ENCODE assay signal across 8 cellular contexts in genomic region chr6:3742426-3743344, GRCh38. TPM values are rescaled to one million over a fixed set of nuclear protein-coding genes. Genes with fewer than 3 reads are reported as not detected.
DNase-seq lines count a peak whose midpoint lies in the region; ATAC-seq, FAIRE-seq and TF ChIP-seq lines count a peak whose summit lies in the region.

No MANE protein-coding gene starts in this region.

- POLR2A ChIA-PET in A549 (lab: Yijun Ruan, JAX), result no interaction called here

- no peak for TF ChIP-seq EP300 in A549 (IDR thresholded peaks at IDR 0.05)

- peak; percentile 78 for TF ChIP-seq CTCF in A549 (IDR thresholded peaks at IDR 0.05)

- no peaks in the 10 kb centered on the region for H3K9me3 ChIP-seq in A549

- H3K4me3 ChIP-seq in A549, result no peak overlapping the region

- FAIRE-seq in A549 (lab: Jason Lieb, UNC), result no peak

- peak overlapping the region; percentile 64 for H3K4me2 ChIP-seq in A549

- TF ChIP-seq RAD21 in A549 (conservative IDR thresholded peaks at IDR 0.05 in 1 of 2, IDR thresholded peaks at IDR 0.05 in 1 of 2), result peak; percentile 94

- CTCF ChIA-PET in A549 (lab: Yijun Ruan, JAX), result interaction anchor here (0.7 to 8.7 kb wide), 38 partner anchors 10 to 463 kb away, joined by 3 to 96 read pairs (median 5); partner anchors contain the start of gene FAM50B

- peak overlapping the region; percentile 59 to 74; a peak in 5 of 6 replicates for H3K27ac ChIP-seq in A549

- 39% methylated on average over 33 of the region's 37 CpGs for WGBS in A549 (ENCODE audit: missing lambda C conversion rate)

- no peak for TF ChIP-seq POLR2A in A549 (IDR thresholded peaks at IDR 0.05; ENCODE audit: low read length)
- peak; percentile 27 for TF ChIP-seq POLR2A in GM18505 (IDR thresholded peaks at IDR 0.05; ENCODE audit: borderline replicate concordance, extremely low read depth, insufficient read depth, insufficient read length)

- peak; percentile 80 to 87 for ATAC-seq in A549
- ATAC-seq in GM18505 (IDR thresholded peaks at IDR 0.05; ENCODE audit: unreplicated experiment), result no peak
- peak; percentile 55 for ATAC-seq in HG03108 (IDR thresholded peaks at IDR 0.05; ENCODE audit: unreplicated experiment)

- DNase-seq in A549 (ENCODE audit: low read depth in 1 of 2, low spot score in 1 of 2) (peak; percentile 47 to 73), NCI-H748 treated with DMSO at 0.1 percent for 48 hours (lab: John Stamatoyannopoulos, UW) (peak; percentile 70), dermis blood vessel endothelial cell (peak; percentile 89), lung microvascular endothelial cell (ENCODE audit: low read depth in 2 of 2) (peak; percentile 85 to 90)
- DNase-seq in activated CD4-positive, alpha-beta T cell treated with anti-CD3 and anti-CD28 coated beads, Interleukin-2, amount 50 U/mL, for 24 hours (ENCODE audit: low read depth in 1 of 2, low spot score in 1 of 2), result peak; percentile 89 to 94
- DNase-seq in stimulated activated CD4-positive, alpha-beta T cell treated with anti-CD3 and anti-CD28 coated beads, TNF-alpha, amount 100 ng/mL, for 4 hours (ENCODE audit: low read depth in 3 of 3), result peak; percentile 75 to 93 (median 88)

- peaks cover 20% of the 10 kb centered on the region for H3K4me1 ChIP-seq in A549

TF ChIP-seq in A549, 52 proteins besides CTCF, POLR2A, EP300 and RAD21:
- no peak for TF ChIP-seq FOSL2 (IDR thresholded peaks at IDR 0.05)
- no peak for TF ChIP-seq FOSL2 (CRISPR knock-in tag; IDR thresholded peaks at IDR 0.05)
- TF ChIP-seq SMC3 (IDR thresholded peaks at IDR 0.05), result peak; percentile 91
- no peak for TF ChIP-seq NR3C1 (IDR thresholded peaks at IDR 0.05)
- TF ChIP-seq BHLHE40 (IDR thresholded peaks at IDR 0.05; ENCODE audit: low read depth, low read length), result no peak
- no peak for TF ChIP-seq HES2 (IDR thresholded peaks at IDR 0.05)
- no peak for TF ChIP-seq JUN (IDR thresholded peaks at IDR 0.05)

RNA-seq across cellular contexts. Expression of gene PXDC1, which starts 8.8 kb away (rescaled TPM):
- polyA plus RNA-seq in A549 (2011; rRNA removed) (2.5 and 6.3 TPM in 2 replicates), A549 (2017; fragmentation: RNase III; extraction: RNeasy Plus Mini Kit Qiagen cat#74134 plus additional on column Dnase treatment) (6.6 to 8.0 TPM (median 7.1 TPM) in 3 replicates)
- 2.5 and 4.8 TPM in 2 replicates for polyA plus RNA-seq in A549 (2012; cell fraction: cytosol; rRNA removed)
- 5.2 and 6.3 TPM in 2 replicates for polyA plus RNA-seq in A549 (2012; cell fraction: nucleus; rRNA removed)
- 3.3 and 4.5 TPM in 2 replicates for polyA minus RNA-seq in A549 (2011; rRNA and poly(A)+ RNA removed)
- total RNA-seq in dermis blood vessel endothelial cell (61.5 and 135 TPM in 2 replicates), lung microvascular endothelial cell (45.1 and 103 TPM in 2 replicates)
